In genomic region chr7:46179211-46179610, GRCh38 we compare ENCODE assay signal across 1 cellular context.
TF ChIP-seq lines count a peak whose summit lies in the region.

No MANE protein-coding gene starts in this region.

TF ChIP-seq in SK-N-SH treated with all-trans-retinoic acid at 6 μM for 48 hours, 23 proteins besides CTCF, POLR2A, EP300 and RAD21 (continued from another document):
- TF ChIP-seq POU6F1 (CRISPR knock-in tag; IDR thresholded peaks at IDR 0.05; ENCODE audit: borderline replicate concordance, low read depth) (no peak), BACH2 (CRISPR knock-in tag; IDR thresholded peaks at IDR 0.05; ENCODE audit: borderline replicate concordance) (no peak), ARNTL (CRISPR knock-in tag; IDR thresholded peaks at IDR 0.05; ENCODE audit: borderline replicate concordance, low read depth) (no peak), ESRRG (CRISPR knock-in tag; IDR thresholded peaks at IDR 0.05) (no peak), ZFP3 (CRISPR knock-in tag; IDR thresholded peaks at IDR 0.05) (no peak)
